9 cellular contexts compared by ENCODE assay signal in genomic region chr1:12434174-12434573, GRCh38.
DNase-seq lines count a peak whose midpoint lies in the region; ATAC-seq and TF ChIP-seq lines count a peak whose summit lies in the region.
"Had no signal": no experiment of that assay in that cellular context is flagged by ENCODE, and none has a peak within 500 bp of the region (broad histone marks: within the 10 kb centered on the region; RNA-seq: fewer than 3 reads in every experiment).

No MANE protein-coding gene starts in this region.

- ATAC-seq in HG03097 (IDR thresholded peaks at IDR 0.05; ENCODE audit: low FRiP score, unreplicated experiment) (peak; percentile 36), HG02571 (IDR thresholded peaks at IDR 0.05; ENCODE audit: unreplicated experiment) (no peak)
- ATAC-seq in activated CD4-positive, alpha-beta T cell treated with anti-CD3 and anti-CD28 coated beads for 36 hours, result peak; percentile 48

- no peak overlapping the region for H3K4me2 ChIP-seq in neural progenitor cell

- no peak for TF ChIP-seq POLR2A in transverse colon (IDR thresholded peaks at IDR 0.05)

- WGBS in transverse colon (ENCODE audit: low coverage in 1 of 2), 2 donors, result 60% methylated on average over 3 to 5 of the region's 5 CpGs

- no peaks in the 10 kb centered on the region for H3K79me2 ChIP-seq in neural progenitor cell (ENCODE audit: low read depth)

- H3K36me3 ChIP-seq in A673 (ENCODE audit: insufficient read depth, low read length, poor library complexity, severe bottlenecking), result no peaks in the 10 kb centered on the region
- H3K36me3 ChIP-seq in neural progenitor cell, result no peaks in the 10 kb centered on the region
- H3K36me3 ChIP-seq in transverse colon, result no peaks in the 10 kb centered on the region
- H3K36me3 ChIP-seq in Caco-2 (ENCODE audit: control insufficient read depth, insufficient read depth, low read length), result no peaks in the 10 kb centered on the region

- H3K4me3 ChIP-seq in A673 (ENCODE audit: low read depth, low read length, poor library complexity, severe bottlenecking), result no peak overlapping the region
- no peak overlapping the region for H3K4me3 ChIP-seq in neural progenitor cell
- no peak overlapping the region for H3K4me3 ChIP-seq in transverse colon
- no peak overlapping the region for H3K4me3 ChIP-seq in Caco-2 (ENCODE audit: low read depth, low read length)

- H3K4me1 Mint-ChIP-seq in activated CD4-positive, alpha-beta T cell treated with anti-CD3 and anti-CD28 coated beads for 36 hours, result peaks cover 63% of the 10 kb centered on the region
- H3K4me1 Mint-ChIP-seq in neural progenitor cell (peaks cover 25% of the 10 kb centered on the region), Caco-2 (ENCODE audit: low read depth, unreplicated experiment) (peaks cover 16% of the 10 kb centered on the region)

- no peaks in the 10 kb centered on the region for H3K27me3 Mint-ChIP-seq in activated CD4-positive, alpha-beta T cell treated with anti-CD3 and anti-CD28 coated beads for 36 hours
- H3K27me3 Mint-ChIP-seq in neural progenitor cell (ENCODE audit: insufficient read depth, low read depth), result peaks cover 8% of the 10 kb centered on the region
- no peaks in the 10 kb centered on the region for H3K27me3 Mint-ChIP-seq in Caco-2 (ENCODE audit: insufficient read depth, unreplicated experiment)
- H3K27me3 Mint-ChIP-seq: dendritic cell treated with granulocyte-macrophage colony-stimulating factor and Interleukin-4, amounts not matched to agents 40 ng/mL and 50 ng/mL, for 4 days had no signal

- POLR2A ChIA-PET in A673 (lab: Charles Lee; ENCODE audit: low non-redundant PET), result interaction anchor here (0.7 kb wide), 1 partner anchor 14 kb away, joined by 3 read pairs; no protein-coding TSS in a partner anchor
- POLR2A ChIA-PET in activated CD4-positive, alpha-beta T cell treated with anti-CD3 and anti-CD28 coated beads for 36 hours (lab: Charles Lee), result interaction anchor here (1.0 to 1.3 kb wide), 3 partner anchors 15 to 76 kb away, joined by 3 to 4 read pairs (median 4); no protein-coding TSS in a partner anchor
- POLR2A ChIA-PET in Caco-2 (lab: Charles Lee), result no interaction called here

- H2AFZ ChIP-seq in neural progenitor cell (replicated peaks), result no peak overlapping the region

- intact Hi-C loops in A673 (cut with micrococcal nuclease; ENCODE audit: unreplicated experiment), result no loop called here
- intact Hi-C loops in activated CD4-positive, alpha-beta T cell treated with anti-CD3 and anti-CD28 coated beads for 36 hours (cut with DNase I, micrococcal nuclease), result loop anchor here (1.0 to 5.0 kb wide), 16 partner anchors 15 to 277 kb away; partner anchors contain the start of gene DHRS3 (in 1 of the 2)
- intact Hi-C loops in transverse colon (cut with DNase I; ENCODE audit: low total_unique reads), result no loop called here
- intact Hi-C loops in Caco-2 (cut with micrococcal nuclease; ENCODE audit: unreplicated experiment), result no loop called here

- peaks cover 11% of the 10 kb centered on the region for H3F3A ChIP-seq in neural progenitor cell (ENCODE audit: low read depth)

- peaks cover 42% of the 10 kb centered on the region for H3K36me3 Mint-ChIP-seq in activated CD4-positive, alpha-beta T cell treated with anti-CD3 and anti-CD28 coated beads for 36 hours (ENCODE audit: low read depth)
- peaks cover 6% of the 10 kb centered on the region for H3K36me3 Mint-ChIP-seq in neural progenitor cell
- peaks cover 7% of the 10 kb centered on the region for H3K36me3 Mint-ChIP-seq in Caco-2 (ENCODE audit: insufficient read depth, unreplicated experiment)

- TF ChIP-seq EP300 in transverse colon (IDR thresholded peaks at IDR 0.05; ENCODE audit: low read depth), result no peak

- BruUV-seq in A673 (replicated peaks; lab: Mats Ljungman, UMichigan) (no TSS peak), Caco-2 (replicated peaks; lab: Mats Ljungman, UMichigan) (no TSS peak)

- H3K9me3 Mint-ChIP-seq in activated CD4-positive, alpha-beta T cell treated with anti-CD3 and anti-CD28 coated beads for 36 hours (ENCODE audit: low read depth), result peaks cover 5% of the 10 kb centered on the region
- H3K9me3 Mint-ChIP-seq in neural progenitor cell, result no peaks in the 10 kb centered on the region
- H3K9me3 Mint-ChIP-seq in Caco-2 (ENCODE audit: unreplicated experiment), result no peaks in the 10 kb centered on the region
- H3K9me3 Mint-ChIP-seq: dendritic cell treated with granulocyte-macrophage colony-stimulating factor and Interleukin-4, amounts not matched to agents 40 ng/mL and 50 ng/mL, for 4 days had no signal

- no peaks in the 10 kb centered on the region for H4K20me1 ChIP-seq in neural progenitor cell (ENCODE audit: low read depth)

- peak overlapping the region; percentile 14 for H3K27ac Mint-ChIP-seq in activated CD4-positive, alpha-beta T cell treated with anti-CD3 and anti-CD28 coated beads for 36 hours
- H3K27ac Mint-ChIP-seq in neural progenitor cell (no peak overlapping the region), Caco-2 (ENCODE audit: unreplicated experiment) (no peak overlapping the region)
- H3K27ac Mint-ChIP-seq: dendritic cell treated with granulocyte-macrophage colony-stimulating factor and Interleukin-4, amounts not matched to agents 40 ng/mL and 50 ng/mL, for 4 days had no signal

- no peak overlapping the region for H3K9ac ChIP-seq in neural progenitor cell

- CTCF ChIA-PET in A673 (lab: Charles Lee), result no interaction called here
- CTCF ChIA-PET in activated CD4-positive, alpha-beta T cell treated with anti-CD3 and anti-CD28 coated beads for 36 hours (lab: Charles Lee), result interaction anchor here (0.6 to 1.9 kb wide), 8 partner anchors 15 to 185 kb away, joined by 3 to 8 read pairs (median 4); no protein-coding TSS in a partner anchor
- CTCF ChIA-PET in Caco-2 (lab: Charles Lee), result no interaction called here

- H3K9me3 ChIP-seq in A673 (ENCODE audit: low read depth, low read length, poor library complexity, severe bottlenecking) (no peaks in the 10 kb centered on the region), neural progenitor cell (ENCODE audit: low read depth) (no peaks in the 10 kb centered on the region), transverse colon (no peaks in the 10 kb centered on the region), Caco-2 (no peaks in the 10 kb centered on the region)

- in situ Hi-C loops in transverse colon (cut with MboI; ENCODE audit: low pct_ligation_motif_present in 1 of 4, low pct_unique_long_range_greater_than_20kb in 1 of 4, low sequenced_read_pairs in 3 of 4), result no loop called here

- H3K4me1 ChIP-seq in A673 (ENCODE audit: insufficient read depth, low read length, poor library complexity, severe bottlenecking) (peaks cover 34% of the 10 kb centered on the region), neural progenitor cell (peaks cover 18% of the 10 kb centered on the region), transverse colon (peaks cover 11 to 37% (median 23%) of the 10 kb centered on the region in 4 donors), Caco-2 (peaks cover 27% of the 10 kb centered on the region)

- H3K27ac ChIP-seq in A673 (ENCODE audit: low read depth, low read length, poor library complexity, severe bottlenecking) (no peak overlapping the region), neural progenitor cell (no peak overlapping the region), transverse colon (peak overlapping the region; percentile 31 to 75 (median 52))

- H3K4me3 Mint-ChIP-seq in activated CD4-positive, alpha-beta T cell treated with anti-CD3 and anti-CD28 coated beads for 36 hours, result no peak overlapping the region
- H3K4me3 Mint-ChIP-seq in neural progenitor cell (peak overlapping the region; percentile 48), Caco-2 (ENCODE audit: unreplicated experiment) (no peak overlapping the region)
- H3K4me3 Mint-ChIP-seq: dendritic cell treated with granulocyte-macrophage colony-stimulating factor and Interleukin-4, amounts not matched to agents 40 ng/mL and 50 ng/mL, for 4 days had no signal

- TF ChIP-seq CTCF in A673 (conservative IDR thresholded peaks at IDR 0.05; ENCODE audit: low read depth, low read length), result no peak
- no peak for TF ChIP-seq CTCF in neural progenitor cell (IDR thresholded peaks at IDR 0.05)
- no peak for TF ChIP-seq CTCF in transverse colon (IDR thresholded peaks at IDR 0.05)
- no peak for TF ChIP-seq CTCF in Caco-2 (IDR thresholded peaks at IDR 0.05; ENCODE audit: insufficient read depth in 1 of 2, low read depth in 1 of 2, low read length in 1 of 2, severe bottlenecking in 1 of 2, unreplicated experiment in 1 of 2)

- H3K27me3 ChIP-seq in A673 (replicated peaks; ENCODE audit: insufficient read depth, low read depth, low read length, poor library complexity) (no peaks in the 10 kb centered on the region), neural progenitor cell (no peaks in the 10 kb centered on the region), transverse colon (no peaks in the 10 kb centered on the region), Caco-2 (replicated peaks; ENCODE audit: control insufficient read depth, insufficient read depth, low read length) (no peaks in the 10 kb centered on the region)

- DNase-seq in A673 (ENCODE audit: low spot score) (peak; percentile 72), dermis blood vessel endothelial cell (peak; percentile 82), neural progenitor cell (ENCODE audit: low spot score) (no peak), transverse colon (peak; percentile 25), Caco-2 (no peak)
- DNase-seq in activated CD4-positive, alpha-beta T cell treated with anti-CD3 and anti-CD28 coated beads for 36 hours, result peak; percentile 82

Comparison
In these comparisons a context has a peak if more than half of its experiments do, and no peak if none do; other contexts are left out.
1. DNase-seq: peak in A673 (single experiment), activated CD4-positive, alpha-beta T cell treated with anti-CD3 and anti-CD28 coated beads for 36 hours (single experiment), dermis blood vessel endothelial cell (single experiment) and transverse colon (single experiment); none in neural progenitor cell (single experiment) and Caco-2 (0 of 2).
2. H3K27ac ChIP-seq: peak in transverse colon (4 of 4); none in A673 (single experiment) and neural progenitor cell (single experiment).
3. intact Hi-C loops: an anchor here in activated CD4-positive, alpha-beta T cell treated with anti-CD3 and anti-CD28 coated beads for 36 hours (1.0 to 5.0 kb wide); none called in A673, transverse colon and Caco-2.